Comparison of ENCODE assay signal across 24 cellular contexts in genomic region chr15:75355369-75355768, GRCh38. TPM values are rescaled to one million over a fixed set of nuclear protein-coding genes. Genes with fewer than 3 reads are reported as not detected.
DNase-seq lines count a peak whose midpoint lies in the region; ATAC-seq, FAIRE-seq and TF ChIP-seq lines count a peak whose summit lies in the region.
"Had no signal": no experiment of that assay in that cellular context is flagged by ENCODE, and none has a peak within 500 bp of the region (broad histone marks: within the 10 kb centered on the region; RNA-seq: fewer than 3 reads in every experiment).

No MANE protein-coding gene starts in this region.

- H3K27ac Mint-ChIP-seq in activated T-cell treated with anti-CD3 and anti-CD28 coated beads, Interleukin-2, amount 50 U/mL, for 24 hours = peak overlapping the region; percentile 37
- H3K27ac Mint-ChIP-seq: B cell, GM23338, HFFc6 had no signal

- TF ChIP-seq POLR2A in sigmoid colon (IDR thresholded peaks at IDR 0.05) = no peak

- intact Hi-C loops in kidney (cut with DNase I) (no loop called here), sigmoid colon (cut with DNase I) (no loop called here)

- no peaks in the 10 kb centered on the region for H3K9me3 ChIP-seq in kidney (ENCODE audit: control insufficient read depth in 1 of 2, low read length in 2 of 2)
- H3K9me3 ChIP-seq in sigmoid colon = no peaks in the 10 kb centered on the region
- H3K9me3 ChIP-seq: BLaER1, HAP-1 had no signal

- H3K36me3 ChIP-seq in H7 (replicated peaks; ENCODE audit: control insufficient read depth, insufficient read depth, low read length) (peaks cover 19% of the 10 kb centered on the region), kidney (ENCODE audit: control insufficient read depth in 1 of 2, insufficient read depth in 2 of 2, low read length in 2 of 2) (peaks cover 10 to 19% of the 10 kb centered on the region in 2 donors), sigmoid colon (peaks cover 17 to 50% (median 34%) of the 10 kb centered on the region in 4 donors)

- H3K36me3 Mint-ChIP-seq in activated T-cell treated with anti-CD3 and anti-CD28 coated beads, Interleukin-2, amount 50 U/mL, for 24 hours (ENCODE audit: low read depth) = peaks cover 60% of the 10 kb centered on the region

- TF ChIP-seq CTCF in kidney (IDR thresholded peaks at IDR 0.05; ENCODE audit: borderline replicate concordance, extremely low read depth, insufficient read depth) (no peak), sigmoid colon (IDR thresholded peaks at IDR 0.05) (no peak)

- H3K9ac ChIP-seq in kidney (ENCODE audit: low read length in 2 of 2) = no peak overlapping the region
- H3K9ac ChIP-seq: BLaER1 had no signal

- H3K4me3 Mint-ChIP-seq in activated T-cell treated with anti-CD3 and anti-CD28 coated beads, Interleukin-2, amount 50 U/mL, for 24 hours = no peak overlapping the region
- H3K4me3 Mint-ChIP-seq: B cell; CD8-positive, alpha-beta memory T cell; GM23338; HFFc6 had no signal

- DNase-seq in activated T-cell treated with anti-CD3 and anti-CD28 coated beads, Interleukin-2, amount 50 U/mL, for 24 hours = no peak
- DNase-seq in activated T-cell treated with anti-CD3 and anti-CD28 coated beads for 4 hours = no peak
- peak; percentile 35 for DNase-seq in H7
- DNase-seq in kidney = peak; percentile 60
- DNase-seq in sigmoid colon = peak; percentile 50
- no peak for DNase-seq in activated effector memory CD4-positive, alpha-beta T cell treated with anti-CD3 and anti-CD28 coated beads, Interleukin-2, amount 50 U/mL, for 16 hours
- DNase-seq in NCI-H2196 (lab: John Stamatoyannopoulos, UW; ENCODE audit: unreplicated experiment) = no peak
- DNase-seq: CD4-positive, CD25-positive, alpha-beta regulatory T cell; CD8-positive, alpha-beta memory T cell; DMS 273 treated with DMSO at 0.1 percent for 48 hours; DMS79; GF-D8; HFFc6 had no signal

- no peak for TF ChIP-seq EP300 in sigmoid colon (IDR thresholded peaks at IDR 0.05)

- no peak for FAIRE-seq in kidney (lab: Jason Lieb, UNC)
- FAIRE-seq: A204.1, D721Med, GM12891 had no signal

- peaks cover 6% of the 10 kb centered on the region for H3K4me1 Mint-ChIP-seq in activated T-cell treated with anti-CD3 and anti-CD28 coated beads, Interleukin-2, amount 50 U/mL, for 24 hours (ENCODE audit: low read depth)
- H3K4me1 Mint-ChIP-seq: GM23338 had no signal

- H3K4me3 ChIP-seq in H7 (ENCODE audit: insufficient read depth, low read depth, low read length) (no peak overlapping the region), kidney (ENCODE audit: low read length in 2 of 2) (no peak overlapping the region), sigmoid colon (no peak overlapping the region)
- H3K4me3 ChIP-seq: BLaER1, GM23338, HAP-1 had no signal

- H3K27me3 ChIP-seq in H7 (ENCODE audit: control insufficient read depth, insufficient read depth, low read length) (no peaks in the 10 kb centered on the region), sigmoid colon (no peaks in the 10 kb centered on the region)
- H3K27me3 ChIP-seq: BLaER1 had no signal

- H3K27me3 Mint-ChIP-seq in activated T-cell treated with anti-CD3 and anti-CD28 coated beads, Interleukin-2, amount 50 U/mL, for 24 hours = no peaks in the 10 kb centered on the region
- H3K27me3 Mint-ChIP-seq: B cell; CD4-positive, CD25-positive, alpha-beta regulatory T cell had no signal

- ATAC-seq in GM21825 (IDR thresholded peaks at IDR 0.05; ENCODE audit: unreplicated experiment) = no peak
- ATAC-seq: GM23338 had no signal

- peaks cover 0 to 2% of the 10 kb centered on the region in 2 donors for H3K4me1 ChIP-seq in kidney (ENCODE audit: control insufficient read depth in 1 of 2, insufficient read depth in 1 of 2, low read depth in 1 of 2, low read length in 2 of 2)
- no peaks in the 10 kb centered on the region for H3K4me1 ChIP-seq in sigmoid colon
- H3K4me1 ChIP-seq: HAP-1 had no signal

- H3K9me3 Mint-ChIP-seq in activated T-cell treated with anti-CD3 and anti-CD28 coated beads, Interleukin-2, amount 50 U/mL, for 24 hours = no peaks in the 10 kb centered on the region
- H3K9me3 Mint-ChIP-seq: GM23338, HFFc6 had no signal

- H3K27ac ChIP-seq in kidney (ENCODE audit: low read depth in 2 of 2, low read length in 2 of 2) (no peak overlapping the region), sigmoid colon (no peak overlapping the region)
- H3K27ac ChIP-seq: 22Rv1, BLaER1, C4-2B had no signal

- WGBS in sigmoid colon, 2 donors = 92 to 94% methylated on average over 4 of the region's 4 CpGs

RNA-seq across cellular contexts. Expression of gene NEIL1, which starts 8.5 kb away (rescaled TPM):
- total RNA-seq in H7 (2014; rRNA removed; shearing (Covaris generic)) = 14.7 and 23.8 TPM in 2 replicates
- total RNA-seq in kidney (42.9 TPM), sigmoid colon (10 to 100 TPM; 17.5 to 51.5 (median 34.9) TPM)
- polyA plus RNA-seq in kidney (ENCODE audit: insufficient read depth, low read depth, low replicate concordance) (22.6 TPM), sigmoid colon (10 to 100 TPM in 1 of 3 donors, 1 to 10 TPM in 2; 5.4 to 31.1 (median 6.5) TPM)
- total RNA-seq: Daoy had no signal

RNA-seq across cellular contexts. Expression of gene MAN2C1, which starts 13.0 kb away (rescaled TPM):
- 79.8 and 118 TPM in 2 replicates for total RNA-seq in H7 (2014; rRNA removed; shearing (Covaris generic))
- total RNA-seq in kidney (246 TPM), sigmoid colon (100 to 1,000 TPM in 3 of 4 donors, 10 to 100 TPM in 1; 94.2 to 221 (median 132) TPM)
- polyA plus RNA-seq in kidney (ENCODE audit: insufficient read depth, low read depth, low replicate concordance) (126 TPM), sigmoid colon (100 to 1,000 TPM in 1 of 3 donors, 10 to 100 TPM in 2; 18.0 to 146 (median 22.0) TPM)

RNA-seq across cellular contexts. Expression of gene COMMD4, which starts 19.5 kb away (rescaled TPM):
- 125 and 169 TPM in 2 replicates for total RNA-seq in H7 (2014; rRNA removed; shearing (Covaris generic))
- total RNA-seq in kidney = 67.6 TPM
- 162 TPM for polyA plus RNA-seq in kidney (ENCODE audit: insufficient read depth, low read depth, low replicate concordance)
- total RNA-seq in sigmoid colon = 10 to 100 TPM; 37.8 to 54.3 (median 49.3) TPM
- polyA plus RNA-seq in sigmoid colon = 100 to 1,000 TPM in 1 of 3 donors, 10 to 100 TPM in 2; 87.9 to 115 (median 98.5) TPM

Comparison
In these comparisons a context has a peak if more than half of its experiments do, and no peak if none do; other contexts are left out.
1. DNase-seq: peak in H7 (single experiment), kidney (single experiment) and sigmoid colon (single experiment); none in activated T-cell treated with anti-CD3 and anti-CD28 coated beads, Interleukin-2, amount 50 U/mL, for 24 hours (single experiment), activated T-cell treated with anti-CD3 and anti-CD28 coated beads for 4 hours (single experiment), activated effector memory CD4-positive, alpha-beta T cell treated with anti-CD3 and anti-CD28 coated beads, Interleukin-2, amount 50 U/mL, for 16 hours (single experiment) and NCI-H2196 (single experiment).